Comparison of ENCODE assay signal across 8 cellular contexts in genomic region chr22:43230983-43231723, GRCh38. TPM values are rescaled to one million over a fixed set of nuclear protein-coding genes. Genes with fewer than 3 reads are reported as not detected.
DNase-seq lines count a peak whose midpoint lies in the region; ATAC-seq and TF ChIP-seq lines count a peak whose summit lies in the region.

No MANE protein-coding gene starts in this region.

- no peaks in the 10 kb centered on the region for H3K36me3 Mint-ChIP-seq in activated CD4-positive, alpha-beta T cell treated with anti-CD3 and anti-CD28 coated beads, Interleukin-2, amount 10 ng/mL, durations not matched to agents 7 days and 5 days (ENCODE audit: low read depth)
- no peaks in the 10 kb centered on the region for H3K36me3 Mint-ChIP-seq in mesothelial cell of epicardium

- CTCF ChIA-PET in activated CD4-positive, alpha-beta T cell treated with anti-CD3 and anti-CD28 coated beads, Interleukin-2, amount 10 ng/mL, durations not matched to agents 7 days and 5 days (lab: Charles Lee), result interaction anchor here (0.6 to 4.3 kb wide), 14 partner anchors 8 to 183 kb away, joined by 3 to 30 read pairs (median 3); no protein-coding TSS in a partner anchor

- H3K4me1 Mint-ChIP-seq in activated CD4-positive, alpha-beta T cell treated with anti-CD3 and anti-CD28 coated beads, Interleukin-2, amount 10 ng/mL, durations not matched to agents 7 days and 5 days, result peaks cover 5% of the 10 kb centered on the region
- peaks cover 40% of the 10 kb centered on the region for H3K4me1 Mint-ChIP-seq in mesothelial cell of epicardium

- peak; percentile 83 for TF ChIP-seq CTCF in AG10803 (conservative IDR thresholded peaks at IDR 0.05; ENCODE audit: low read length)
- TF ChIP-seq CTCF in mesothelial cell of epicardium (IDR thresholded peaks at IDR 0.05; ENCODE audit: unreplicated experiment), result peak; percentile 90

- H3K27me3 Mint-ChIP-seq in activated CD4-positive, alpha-beta T cell treated with anti-CD3 and anti-CD28 coated beads, Interleukin-2, amount 10 ng/mL, durations not matched to agents 7 days and 5 days, result no peaks in the 10 kb centered on the region
- no peaks in the 10 kb centered on the region for H3K27me3 Mint-ChIP-seq in mesothelial cell of epicardium (ENCODE audit: low read depth)

- POLR2A ChIA-PET in activated CD4-positive, alpha-beta T cell treated with anti-CD3 and anti-CD28 coated beads, Interleukin-2, amount 10 ng/mL, durations not matched to agents 7 days and 5 days (lab: Charles Lee), result no interaction called here

- peak; percentile 28 for DNase-seq in AG10803 (ENCODE audit: low read depth)
- DNase-seq in GM19240 (ENCODE audit: insufficient read length, low spot score), result peak; percentile 94
- peak; percentile 23 for DNase-seq in NCI-H345 treated with DMSO at 0.1 percent for 48 hours (lab: John Stamatoyannopoulos, UW; ENCODE audit: unreplicated experiment)
- DNase-seq in activated CD4-positive, alpha-beta T cell treated with anti-CD3 and anti-CD28 coated beads, Interleukin-2, amount 10 ng/mL, durations not matched to agents 7 days and 5 days, result peak; percentile 73
- peak; percentile 87 for DNase-seq in ecto neural progenitor cell (ENCODE audit: low spot score)
- peak in 1 of 2 experiments; percentile 83 for DNase-seq in mesothelial cell of epicardium (ENCODE audit: low spot score in 2 of 2, unreplicated experiment in 2 of 2)
- peak; percentile 26 to 41 for DNase-seq in stimulated activated CD8-positive, alpha-beta memory T cell treated with anti-CD3 and anti-CD28 coated beads, Interleukin-7, amount 100 ng/mL, for 4 hours (ENCODE audit: low read depth in 2 of 2)

- no peaks in the 10 kb centered on the region for H3K9me3 Mint-ChIP-seq in activated CD4-positive, alpha-beta T cell treated with anti-CD3 and anti-CD28 coated beads, Interleukin-2, amount 10 ng/mL, durations not matched to agents 7 days and 5 days
- no peaks in the 10 kb centered on the region for H3K9me3 Mint-ChIP-seq in mesothelial cell of epicardium

- H3K27ac Mint-ChIP-seq in activated CD4-positive, alpha-beta T cell treated with anti-CD3 and anti-CD28 coated beads, Interleukin-2, amount 10 ng/mL, durations not matched to agents 7 days and 5 days, result no peak overlapping the region
- no peak overlapping the region for H3K27ac Mint-ChIP-seq in mesothelial cell of epicardium

- no peak for ATAC-seq in HG03045 (IDR thresholded peaks at IDR 0.05; ENCODE audit: unreplicated experiment)

- H3K4me3 ChIP-seq in AG10803 (ENCODE audit: low read length), result no peak overlapping the region

- H3K4me3 Mint-ChIP-seq in activated CD4-positive, alpha-beta T cell treated with anti-CD3 and anti-CD28 coated beads, Interleukin-2, amount 10 ng/mL, durations not matched to agents 7 days and 5 days, result no peak overlapping the region
- peak overlapping the region; percentile 42 for H3K4me3 Mint-ChIP-seq in mesothelial cell of epicardium

RNA-seq across cellular contexts. Expression of gene TTLL12, which starts 44.2 kb away (rescaled TPM):
- total RNA-seq in activated CD4-positive, alpha-beta T cell treated with anti-CD3 and anti-CD28 coated beads, Interleukin-2, amount 10 ng/mL, durations not matched to agents 7 days and 5 days, result 10 to 100 TPM; 42.9 to 44.6 TPM
- total RNA-seq in mesothelial cell of epicardium, result 41.3 to 43.5 TPM (median 42.7 TPM) in 3 replicates
